In the genomic region with DNA sequence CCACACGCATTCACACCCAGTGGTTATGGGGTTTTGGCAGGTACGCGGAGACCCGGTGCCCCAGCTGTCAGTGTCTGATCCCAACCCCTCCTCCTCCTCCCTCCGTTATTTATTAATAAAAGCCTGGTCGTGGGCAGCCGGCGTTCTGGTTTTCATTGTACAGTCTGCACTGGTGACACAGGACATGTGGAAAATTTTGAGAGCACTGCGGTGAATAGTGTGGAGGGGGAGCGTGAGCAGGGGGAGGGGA, we compare ENCODE assay signal across 8 cellular contexts. TPM values are rescaled to one million over a fixed set of nuclear protein-coding genes. Genes with fewer than 3 reads are reported as not detected.
DNase-seq lines count a peak whose midpoint lies in the region; ATAC-seq and TF ChIP-seq lines count a peak whose summit lies in the region.

No MANE protein-coding gene starts in this region.

- no peak for TF ChIP-seq CTCF in chondrocyte (IDR thresholded peaks at IDR 0.05)
- TF ChIP-seq CTCF in nephron (IDR thresholded peaks at IDR 0.05; ENCODE audit: unreplicated experiment in 3 of 3) = no peak

- no peaks in the 10 kb centered on the region for H3K36me3 Mint-ChIP-seq in activated T-cell treated with anti-CD3 and anti-CD28 coated beads, Interleukin-2, amount 50 U/mL, for 4 hours (ENCODE audit: insufficient read depth)
- H3K36me3 Mint-ChIP-seq in chondrocyte (ENCODE audit: low read depth) (no peaks in the 10 kb centered on the region), nephron (ENCODE audit: low read depth) (no peaks in the 10 kb centered on the region)

- no peak for DNase-seq in activated T-cell treated with anti-CD3 and anti-CD28 coated beads, Interleukin-2, amount 50 U/mL, for 4 hours
- DNase-seq in activated T-cell treated with anti-CD3 and anti-CD28 coated beads for 4 hours (no peak), chondrocyte (ENCODE audit: low spot score) (no peak), NCI-H2029 treated with DMSO at 0.1 percent for 48 hours (lab: John Stamatoyannopoulos, UW) (no peak), GOT3 (lab: John Stamatoyannopoulos, UW) (no peak), inferior parietal cortex (ENCODE audit: extremely low spot score) (no peak)

- peak overlapping the region; percentile 100 for H3K27ac Mint-ChIP-seq in chondrocyte (ENCODE audit: unreplicated experiment)
- peak overlapping the region; percentile 100 for H3K27ac Mint-ChIP-seq in nephron

- peaks cover 86% of the 10 kb centered on the region for H3K4me1 Mint-ChIP-seq in activated T-cell treated with anti-CD3 and anti-CD28 coated beads, Interleukin-2, amount 50 U/mL, for 4 hours (ENCODE audit: low read depth)
- H3K4me1 Mint-ChIP-seq in chondrocyte (ENCODE audit: low read depth) (peaks cover 86% of the 10 kb centered on the region), nephron (peaks cover 91% of the 10 kb centered on the region)

- no peak for ATAC-seq in activated T-cell treated with anti-CD3 and anti-CD28 coated beads, Interleukin-2, amount 50 U/mL, for 4 hours
- peak; percentile 20 for ATAC-seq in HG03558 (IDR thresholded peaks at IDR 0.05; ENCODE audit: extremely low read depth, unreplicated experiment)

- peak overlapping the region; percentile 80 for H3K4me3 Mint-ChIP-seq in activated T-cell treated with anti-CD3 and anti-CD28 coated beads, Interleukin-2, amount 50 U/mL, for 4 hours
- H3K4me3 Mint-ChIP-seq in chondrocyte (ENCODE audit: unreplicated experiment) (peak overlapping the region; percentile 47), nephron (peak overlapping the region; percentile 60 to 84 (median 78))

- H3K9me3 Mint-ChIP-seq in activated T-cell treated with anti-CD3 and anti-CD28 coated beads, Interleukin-2, amount 50 U/mL, for 4 hours = no peaks in the 10 kb centered on the region
- no peaks in the 10 kb centered on the region for H3K9me3 Mint-ChIP-seq in chondrocyte (ENCODE audit: low read depth)
- no peaks in the 10 kb centered on the region for H3K9me3 Mint-ChIP-seq in nephron

- H3K27me3 Mint-ChIP-seq in activated T-cell treated with anti-CD3 and anti-CD28 coated beads, Interleukin-2, amount 50 U/mL, for 4 hours (ENCODE audit: low read depth) = no peaks in the 10 kb centered on the region
- H3K27me3 Mint-ChIP-seq in chondrocyte (ENCODE audit: low read depth) = no peaks in the 10 kb centered on the region
- H3K27me3 Mint-ChIP-seq in nephron (ENCODE audit: low read depth) = no peaks in the 10 kb centered on the region

RNA-seq across cellular contexts. Expression of gene IRF2BPL, which starts 11.5 kb away (rescaled TPM):
- total RNA-seq in activated T-cell treated with anti-CD3 and anti-CD28 coated beads, Interleukin-2, amount 50 U/mL, for 4 hours = 10 to 100 TPM; 29.5 to 37.1 (median 32.7) TPM
- total RNA-seq in chondrocyte = 56.0 to 61.9 TPM (median 56.7 TPM) in 3 replicates

RNA-seq across cellular contexts. Expression of gene CIPC, which starts 58.1 kb away (rescaled TPM):
- total RNA-seq in activated T-cell treated with anti-CD3 and anti-CD28 coated beads, Interleukin-2, amount 50 U/mL, for 4 hours = 10 to 100 TPM in 1 of 3 donors, 1 to 10 TPM in 2; 9.0 to 10.2 (median 9.4) TPM
- total RNA-seq in chondrocyte = 9.7 to 11.0 TPM (median 10.0 TPM) in 3 replicates
